Comparison of ENCODE assay signal across 24 cellular contexts in the genomic region with DNA sequence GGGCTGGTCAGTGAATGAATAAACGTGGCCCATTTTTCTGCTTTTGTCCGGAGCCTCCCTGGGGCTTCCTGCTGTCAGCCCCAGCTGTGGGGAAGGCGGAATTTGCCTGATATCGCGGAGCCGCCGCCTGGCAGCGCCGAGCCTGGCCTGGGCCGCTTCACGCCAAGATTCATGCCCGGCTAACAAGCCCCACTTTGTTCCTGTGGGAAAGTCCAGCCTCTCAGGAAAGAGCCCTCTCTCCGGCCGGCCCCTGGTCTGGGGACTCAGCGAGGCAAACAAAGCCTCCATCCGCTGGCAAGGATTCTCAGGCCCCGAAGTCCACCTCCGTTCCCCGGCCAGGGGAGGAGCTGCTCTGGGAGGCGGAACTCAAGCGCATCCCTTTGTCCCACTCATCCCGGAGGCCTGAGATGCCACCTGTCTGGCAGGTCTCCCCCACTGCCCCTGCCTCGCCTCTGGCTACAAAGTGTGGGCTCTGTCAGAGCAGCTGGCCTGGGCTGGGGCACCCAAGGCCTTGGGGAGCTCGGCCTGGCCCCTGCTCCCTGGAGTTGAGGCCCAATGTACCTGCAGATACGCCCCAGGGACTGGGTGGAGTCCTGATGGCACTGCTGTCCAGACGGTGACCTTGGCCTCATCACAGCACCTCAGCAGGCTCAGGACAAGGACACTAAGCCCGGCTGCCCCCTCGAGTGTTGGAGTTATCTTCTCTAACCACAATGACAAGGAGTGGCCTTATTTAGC. TPM values are rescaled to one million over a fixed set of nuclear protein-coding genes. Genes with fewer than 3 reads are reported as not detected.
DNase-seq lines count a peak whose midpoint lies in the region; ATAC-seq and TF ChIP-seq lines count a peak whose summit lies in the region.
"Had no signal": no experiment of that assay in that cellular context is flagged by ENCODE, and none has a peak within 500 bp of the region (broad histone marks: within the 10 kb centered on the region; RNA-seq: fewer than 3 reads in every experiment).

No MANE protein-coding gene starts in this region.

- H3K27me3 Mint-ChIP-seq in stimulated activated memory B cell treated with anti-CD40 and anti-IgM and Interleukin-4, amounts not matched to agents 10 μg/mL and 1 μg/mL and 100 μg/mL, for 72 hours, result peaks cover 41% of the 10 kb centered on the region

- ATAC-seq in stimulated activated memory B cell treated with anti-CD40 and anti-IgM and Interleukin-4, amounts not matched to agents 10 μg/mL and 1 μg/mL and 100 μg/mL, for 72 hours, result peak; percentile 17
- no peak for ATAC-seq in GM21515 (IDR thresholded peaks at IDR 0.05; ENCODE audit: unreplicated experiment)
- ATAC-seq: effector memory CD8-positive, alpha-beta T cell; GM12878; pancreas had no signal

- H3K9me3 Mint-ChIP-seq in stimulated activated memory B cell treated with anti-CD40 and anti-IgM and Interleukin-4, amounts not matched to agents 10 μg/mL and 1 μg/mL and 100 μg/mL, for 72 hours, result no peaks in the 10 kb centered on the region
- H3K9me3 Mint-ChIP-seq: CD8-positive, alpha-beta memory T cell; effector memory CD8-positive, alpha-beta T cell; T-helper 2 cell treated with Interferon-gamma antibody and Interleukin-4, amounts not matched to agents 5 μg/mL and 100 μg/mL, for 36 hours had no signal

- no peaks in the 10 kb centered on the region for H3K4me1 Mint-ChIP-seq in stimulated activated memory B cell treated with anti-CD40 and anti-IgM and Interleukin-4, amounts not matched to agents 10 μg/mL and 1 μg/mL and 100 μg/mL, for 72 hours
- H3K4me1 Mint-ChIP-seq: CD8-positive, alpha-beta memory T cell had no signal

- H3K27me3 ChIP-seq in HUES64 (ENCODE audit: insufficient read depth, low read length) (no peaks in the 10 kb centered on the region), dorsolateral prefrontal cortex (no peaks in the 10 kb centered on the region), uterus (no peaks in the 10 kb centered on the region)
- H3K27me3 ChIP-seq: pancreas, testis had no signal

- H3K9me3 ChIP-seq in HUES64 (ENCODE audit: insufficient read depth, low read depth, low read length) (no peaks in the 10 kb centered on the region), uterus (no peaks in the 10 kb centered on the region)
- H3K9me3 ChIP-seq: HAP-1, pancreas, SK-N-SH, testis had no signal

- 78% methylated on average over 28 of the region's 28 CpGs for WGBS in HUES64

- no peaks in the 10 kb centered on the region for H3K4me1 ChIP-seq in HUES64 (ENCODE audit: insufficient read depth, low read length)
- H3K4me1 ChIP-seq in uterus, result no peaks in the 10 kb centered on the region
- H3K4me1 ChIP-seq: HAP-1, pancreas, sigmoid colon, testis had no signal

- no peak overlapping the region for H3K27ac ChIP-seq in HUES64 (ENCODE audit: low read depth, low read length)
- H3K27ac ChIP-seq in dorsolateral prefrontal cortex, result peak overlapping the region; percentile 43 to 94 (median 85)
- H3K27ac ChIP-seq in uterus, result no peak overlapping the region
- H3K27ac ChIP-seq: pancreas, sigmoid colon, testis, WERI-Rb-1 had no signal

- no peak overlapping the region for H3K4me3 Mint-ChIP-seq in stimulated activated memory B cell treated with anti-CD40 and anti-IgM and Interleukin-4, amounts not matched to agents 10 μg/mL and 1 μg/mL and 100 μg/mL, for 72 hours
- H3K4me3 Mint-ChIP-seq: CD8-positive, alpha-beta memory T cell; effector memory CD8-positive, alpha-beta T cell; T-helper 2 cell treated with Interferon-gamma antibody and Interleukin-4, amounts not matched to agents 5 μg/mL and 100 μg/mL, for 36 hours had no signal

- intact Hi-C loops in dorsolateral prefrontal cortex (cut with DNase I), result no loop called here
- intact Hi-C loops in cardiac septum (cut with DNase I), result no loop called here
- intact Hi-C loops in uterus (cut with DNase I; ENCODE audit: low total_unique reads), result no loop called here

- peak overlapping the region; percentile 32; the same call in 1 of the 2 replicates for H3K9ac ChIP-seq in HUES64 (ENCODE audit: low read depth, low read length)
- H3K9ac ChIP-seq: SK-N-SH had no signal

- H3K36me3 ChIP-seq in HUES64 (ENCODE audit: insufficient read depth, low read length), result no peaks in the 10 kb centered on the region
- H3K36me3 ChIP-seq in uterus, result no peaks in the 10 kb centered on the region
- H3K36me3 ChIP-seq: HAP-1, pancreas, sigmoid colon, WERI-Rb-1 had no signal

- H3K4me3 ChIP-seq in HUES64 (ENCODE audit: low read length) (no peak overlapping the region), dorsolateral prefrontal cortex (peak overlapping the region in 4 of 59 donors; percentile 5 to 20 (median 12)), uterus (no peak overlapping the region)
- H3K4me3 ChIP-seq: GM12878, HAP-1, pancreas, sigmoid colon had no signal

- peak in 6 of 10 donors; percentile 57 to 75 (median 66) for DNase-seq in dorsolateral prefrontal cortex
- peak; percentile 67 for DNase-seq in medulla oblongata (ENCODE audit: extremely low spot score)
- DNase-seq in cardiac septum (ENCODE audit: low spot score), result no peak
- no peak for DNase-seq in uterus
- DNase-seq in HuH-7 (ENCODE audit: low spot score), result no peak
- DNase-seq: activated CD4-positive, alpha-beta T cell treated with anti-CD3 and anti-CD28 coated beads, Interleukin-2, amount 50 U/mL, for 4 hours; activated naive CD4-positive, alpha-beta T cell; CD8-positive, alpha-beta memory T cell; cerebellar nuclear complex; effector memory CD8-positive, alpha-beta T cell; NCI-H1417 treated with DMSO at 0.1 percent for 48 hours; NCI-H2107; sigmoid colon; SK-N-SH; testis had no signal

- no peaks in the 10 kb centered on the region for H3K36me3 Mint-ChIP-seq in stimulated activated memory B cell treated with anti-CD40 and anti-IgM and Interleukin-4, amounts not matched to agents 10 μg/mL and 1 μg/mL and 100 μg/mL, for 72 hours
- H3K36me3 Mint-ChIP-seq: CD8-positive, alpha-beta memory T cell had no signal

- TF ChIP-seq CTCF in dorsolateral prefrontal cortex (IDR thresholded peaks at IDR 0.05 in 54 of 56, conservative IDR thresholded peaks at IDR 0.05 in 2 of 56; ENCODE audit: low read depth in 1 of 56, partially characterized antibody in 56 of 56) (peak in 2 of 56 donors; percentile 14 to 33), uterus (IDR thresholded peaks at IDR 0.05) (no peak)

- TF ChIP-seq POLR2A in uterus (IDR thresholded peaks at IDR 0.05), result no peak

- no peak overlapping the region for H3K27ac Mint-ChIP-seq in stimulated activated memory B cell treated with anti-CD40 and anti-IgM and Interleukin-4, amounts not matched to agents 10 μg/mL and 1 μg/mL and 100 μg/mL, for 72 hours
- H3K27ac Mint-ChIP-seq: CD8-positive, alpha-beta memory T cell; effector memory CD8-positive, alpha-beta T cell; T-helper 2 cell treated with Interferon-gamma antibody and Interleukin-4, amounts not matched to agents 5 μg/mL and 100 μg/mL, for 36 hours had no signal

RNA-seq across cellular contexts. Expression of a gene that starts 51.5 kb away (rescaled TPM):
- polyA plus RNA-seq in HUES64 (2013, experiment 1 of 2), result 0.65 TPM
- polyA plus RNA-seq in HUES64 (2013, experiment 2 of 2), result 1.1 TPM
- total RNA-seq in dorsolateral prefrontal cortex (10 to 100 TPM in 119 of 120 experiments, 1 to 10 TPM in 1; 9.3 to 93.6 (median 35.0) TPM), cardiac septum (not detected), uterus (1 to 10 TPM in 1 of 4 donors, under 1 TPM in 1, not detected in 2; 0.21 to 1.4 TPM)
- total RNA-seq: CD8-positive, alpha-beta memory T cell; fibroblast of lung; GM12878 had no signal
- polyA plus RNA-seq: CD8-positive, alpha-beta memory T cell; GM12878 had no signal

Comparison
In these comparisons a context has a peak if more than half of its experiments do, and no peak if none do; other contexts are left out.
1. H3K27ac ChIP-seq: peak in dorsolateral prefrontal cortex (59 of 59); none in HUES64 (single experiment) and uterus (0 of 2).
2. DNase-seq: peak in dorsolateral prefrontal cortex (6 of 10) and medulla oblongata (single experiment); none in cardiac septum (single experiment), uterus (0 of 2) and HuH-7 (single experiment).
3. RNA of a gene that starts 51.5 kb away (total RNA-seq): 9.3 to 93.6 TPM in dorsolateral prefrontal cortex; 0.21 to 1.4 TPM in uterus and not detected in cardiac septum (single experiment); every median in the first group is over 4 times any median in the second.